Comparison of ENCODE assay signal across 8 cellular contexts in the genomic region with DNA sequence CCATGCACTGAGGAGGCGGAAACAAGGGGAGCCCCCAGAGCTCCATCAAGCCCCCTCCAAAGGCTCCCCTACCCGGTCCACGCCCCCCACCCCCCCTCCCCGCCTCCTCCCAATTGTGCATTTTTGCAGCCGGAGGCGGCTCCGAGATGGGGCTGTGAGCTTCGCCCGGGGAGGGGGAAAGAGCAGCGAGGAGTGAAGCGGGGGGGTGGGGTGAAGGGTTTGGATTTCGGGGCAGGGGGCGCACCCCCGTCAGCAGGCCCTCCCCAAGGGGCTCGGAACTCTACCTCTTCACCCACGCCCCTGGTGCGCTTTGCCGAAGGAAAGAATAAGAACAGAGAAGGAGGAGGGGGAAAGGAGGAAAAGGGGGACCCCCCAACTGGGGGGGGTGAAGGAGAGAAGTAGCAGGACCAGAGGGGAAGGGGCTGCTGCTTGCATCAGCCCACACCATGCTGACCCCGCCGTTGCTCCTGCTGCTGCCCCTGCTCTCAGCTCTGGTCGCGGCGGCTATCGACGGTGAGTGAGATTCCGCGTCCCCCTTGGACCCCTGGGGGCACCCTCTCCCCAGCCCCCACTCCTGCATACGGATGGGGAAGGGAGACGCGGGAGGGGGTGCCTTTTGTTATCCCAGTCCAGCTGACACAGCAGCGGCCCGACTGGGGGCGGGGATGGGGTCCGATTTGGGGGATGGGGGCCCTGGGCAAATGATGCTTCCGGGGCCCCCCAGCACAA. TPM values are rescaled to one million over a fixed set of nuclear protein-coding genes. Genes with fewer than 3 reads are reported as not detected.
DNase-seq lines count a peak whose midpoint lies in the region; ATAC-seq and TF ChIP-seq lines count a peak whose summit lies in the region.

No MANE protein-coding gene starts in this region.

- H3K27me3 Mint-ChIP-seq in progenitor cell of endocrine pancreas, result peaks cover 17% of the 10 kb centered on the region

- H3K27me3 ChIP-seq in SJCRH30, result peaks cover 27% of the 10 kb centered on the region

- TF ChIP-seq POLR2A in erythroblast (IDR thresholded peaks at IDR 0.05; ENCODE audit: low read length), result no peak

- H3K9me3 ChIP-seq in ES-I3 (ENCODE audit: control insufficient read depth, insufficient read depth, low read length) (no peaks in the 10 kb centered on the region), SJCRH30 (replicated peaks) (no peaks in the 10 kb centered on the region; the same call in 1 of the 2 replicates)

- no peak overlapping the region for H3K27ac ChIP-seq in SJCRH30

- ATAC-seq in GM21528 (IDR thresholded peaks at IDR 0.05; ENCODE audit: low FRiP score, unreplicated experiment), result no peak

- peaks cover 50% of the 10 kb centered on the region for H3K4me1 ChIP-seq in ES-I3 (ENCODE audit: insufficient read depth, low read length)
- H3K4me1 ChIP-seq in SJCRH30, result peaks cover 38% of the 10 kb centered on the region

- H3K4me3 ChIP-seq in SJCRH30, result peak overlapping the region; percentile 93
- peak overlapping the region; percentile 89 for H3K4me3 ChIP-seq in fibroblast of pulmonary artery (replicated peaks; ENCODE audit: low read depth, low read length)

- peak overlapping the region; percentile 82 for H3K9ac ChIP-seq in ES-I3 (ENCODE audit: low read depth, low read length)

- in situ Hi-C loops in KBM-7 (cut with MboI; ENCODE audit: low pct_unique_long_range_greater_than_20kb, low sequenced_read_pairs), result no loop called here

- H3K9me3 Mint-ChIP-seq in progenitor cell of endocrine pancreas (ENCODE audit: low read depth), result no peaks in the 10 kb centered on the region

- TF ChIP-seq CTCF in fibroblast of pulmonary artery (IDR thresholded peaks at IDR 0.05; ENCODE audit: low read length, missing control alignments), result no peak
- no peak for TF ChIP-seq CTCF in progenitor cell of endocrine pancreas (IDR thresholded peaks at IDR 0.05; ENCODE audit: unreplicated experiment)

- no peaks in the 10 kb centered on the region for H3K36me3 Mint-ChIP-seq in progenitor cell of endocrine pancreas (ENCODE audit: insufficient read depth)

- H3K36me3 ChIP-seq in ES-I3 (ENCODE audit: insufficient read depth, low read length) (no peaks in the 10 kb centered on the region), SJCRH30 (no peaks in the 10 kb centered on the region)

- H3K27ac Mint-ChIP-seq in progenitor cell of endocrine pancreas, result no peak overlapping the region

- H3K4me1 Mint-ChIP-seq in progenitor cell of endocrine pancreas (ENCODE audit: low read depth), result peaks cover 42% of the 10 kb centered on the region

- peak overlapping the region; percentile 89 for H3K4me3 Mint-ChIP-seq in progenitor cell of endocrine pancreas (ENCODE audit: low read depth)

- DNase-seq in SJCRH30 (peak; percentile 82 to 84), fibroblast of pulmonary artery (ENCODE audit: low read depth) (no peak), progenitor cell of endocrine pancreas (ENCODE audit: low spot score, unreplicated experiment) (no peak), foreskin melanocyte (no peak), KBM-7 (no peak), erythroblast (lab: John Stamatoyannopoulos, UW) (no peak)

RNA-seq across cellular contexts. Expression of gene LRP1, which starts 0.4 kb away (rescaled TPM):
- 53.7 and 58.6 TPM in 2 replicates for total RNA-seq in SJCRH30 (2014; rRNA removed; shearing (Covaris generic))
- total RNA-seq in progenitor cell of endocrine pancreas, result 93.4 and 95.7 TPM in 2 replicates

RNA-seq across cellular contexts. Expression of gene STAT6, which starts 17.5 kb away (rescaled TPM):
- 15.1 and 15.8 TPM in 2 replicates for total RNA-seq in SJCRH30 (2014; rRNA removed; shearing (Covaris generic))
- total RNA-seq in progenitor cell of endocrine pancreas, result 130 and 136 TPM in 2 replicates

RNA-seq across cellular contexts. Expression of gene LRP1-AS, which starts 18.7 kb away (rescaled TPM):
- 1.1 and 1.3 TPM in 2 replicates for total RNA-seq in SJCRH30 (2014; rRNA removed; shearing (Covaris generic))
- not detected in 2 replicates for total RNA-seq in progenitor cell of endocrine pancreas

RNA-seq across cellular contexts. Expression of gene NAB2, which starts 39.8 kb away (rescaled TPM):
- total RNA-seq in SJCRH30 (2014; rRNA removed; shearing (Covaris generic)), result 87.8 and 89.9 TPM in 2 replicates
- total RNA-seq in progenitor cell of endocrine pancreas, result 13.4 and 13.8 TPM in 2 replicates

RNA-seq across cellular contexts. Expression of gene NEMP1, which starts 50.1 kb away (rescaled TPM):
- 63.7 and 70.2 TPM in 2 replicates for total RNA-seq in SJCRH30 (2014; rRNA removed; shearing (Covaris generic))
- total RNA-seq in progenitor cell of endocrine pancreas, result 24.2 and 26.5 TPM in 2 replicates

Comparison
In these comparisons a context has a peak if more than half of its experiments do, and no peak if none do; other contexts are left out.
1. DNase-seq: peak in SJCRH30 (2 of 2); none in fibroblast of pulmonary artery (single experiment), progenitor cell of endocrine pancreas (single experiment), foreskin melanocyte (single experiment), KBM-7 (single experiment) and erythroblast (0 of 2).